26 cellular contexts compared by ENCODE assay signal in the genomic region with DNA sequence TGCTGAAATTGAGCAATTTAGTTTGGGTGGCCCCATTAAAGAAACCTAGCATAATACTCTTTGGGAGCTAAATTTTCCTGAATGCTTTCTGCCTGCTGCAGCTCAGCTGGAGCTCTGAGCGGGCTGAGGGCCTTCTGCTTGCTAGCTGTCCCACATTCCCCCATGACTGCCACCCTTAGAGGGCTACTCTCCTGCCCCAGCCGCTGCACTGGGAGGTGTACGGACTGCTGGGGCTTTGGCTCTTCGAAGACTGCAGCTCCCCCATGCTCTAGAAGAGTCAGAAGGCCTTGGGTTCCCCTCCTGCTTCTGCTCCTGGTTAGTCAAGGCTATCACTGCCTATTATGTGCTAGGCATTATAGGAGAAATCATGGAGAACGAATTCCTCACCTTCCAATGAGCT. TPM values are rescaled to one million over a fixed set of nuclear protein-coding genes. Genes with fewer than 3 reads are reported as not detected.
A peak's percentile ranks its signal among the peaks of the same experiment; 100 is the strongest.
DNase-seq lines count a peak whose midpoint lies in the region; ATAC-seq and TF ChIP-seq lines count a peak whose summit lies in the region.
"Had no signal": no experiment of that assay in that cellular context is flagged by ENCODE, and none has a peak within 500 bp of the region (broad histone marks: within the 10 kb centered on the region; RNA-seq: fewer than 3 reads in every experiment).

No MANE protein-coding gene starts in this region.

- no peak for TF ChIP-seq POLR2A in sigmoid colon (IDR thresholded peaks at IDR 0.05)

- no peak overlapping the region for H3K9ac ChIP-seq in neuronal stem cell (ENCODE audit: low read depth, low read length, poor library complexity)
- H3K9ac ChIP-seq: BLaER1 treated with 17β-estradiol and CSF1 and Interleukin-3, amounts not matched to agents 10 nM and 100 nM had no signal

- H3K4me3 ChIP-seq in neuronal stem cell (ENCODE audit: low read length in 2 of 2) (no peak overlapping the region), sigmoid colon (no peak overlapping the region)
- H3K4me3 ChIP-seq: A549; BLaER1 treated with 17β-estradiol and CSF1 and Interleukin-3, amounts not matched to agents 10 nM and 100 nM; GM12878 had no signal

- H2BK120ac ChIP-seq in neuronal stem cell (ENCODE audit: low read depth, low read length), result no peak overlapping the region

- H3K9me3 ChIP-seq in neuronal stem cell (replicated peaks in 1 of 2; ENCODE audit: control insufficient read depth in 2 of 2, insufficient read depth in 1 of 2, low read depth in 1 of 2, low read length in 2 of 2), result peaks cover 0 to 1% of the 10 kb centered on the region in 2 donors
- H3K9me3 ChIP-seq in sigmoid colon, result no peaks in the 10 kb centered on the region
- H3K9me3 ChIP-seq: A549; BLaER1 treated with 17β-estradiol and CSF1 and Interleukin-3, amounts not matched to agents 10 nM and 100 nM had no signal

- no peaks in the 10 kb centered on the region for H3K79me1 ChIP-seq in neuronal stem cell (ENCODE audit: low read depth, low read length)

- no peaks in the 10 kb centered on the region for H3K9me3 Mint-ChIP-seq in activated CD8-positive, alpha-beta memory T cell treated with anti-CD3 and anti-CD28 coated beads, Interleukin-2, amount 10 ng/mL, durations not matched to agents 7 days and 5 days (ENCODE audit: low read depth)
- peaks cover 0 to 2% (median 0%) of the 10 kb centered on the region in 7 donors for H3K9me3 Mint-ChIP-seq in CD14-positive monocyte
- H3K9me3 Mint-ChIP-seq: CD4-positive, alpha-beta memory T cell; CD8-positive, alpha-beta memory T cell had no signal

- no peak for ATAC-seq in activated CD8-positive, alpha-beta memory T cell treated with anti-CD3 and anti-CD28 coated beads, Interleukin-2, amount 10 ng/mL, durations not matched to agents 7 days and 5 days
- ATAC-seq in HG02970 (IDR thresholded peaks at IDR 0.05; ENCODE audit: low FRiP score, unreplicated experiment), result no peak
- no peak for ATAC-seq in stimulated activated naive CD8-positive, alpha-beta T cell treated with anti-CD3 and anti-CD28 coated beads, Interleukin-15, Interleukin-2, amounts not matched to agents 100 U/mL and 50 U/mL, for 24 hours
- ATAC-seq: A549, GM12878 had no signal

- H3K23ac ChIP-seq in neuronal stem cell (ENCODE audit: low read depth, low read length, poor library complexity), result no peak overlapping the region

- peaks cover 0 to 1% of the 10 kb centered on the region in 2 donors for H3K36me3 ChIP-seq in neuronal stem cell (replicated peaks in 1 of 2; ENCODE audit: control insufficient read depth in 2 of 2, insufficient read depth in 2 of 2, low read length in 2 of 2)
- peaks cover 0 to 55% (median 15%) of the 10 kb centered on the region in 4 donors for H3K36me3 ChIP-seq in sigmoid colon

- no peak overlapping the region for H2AFZ ChIP-seq in neuronal stem cell (ENCODE audit: low read length)

- H3K27me3 ChIP-seq in neuronal stem cell (ENCODE audit: control insufficient read depth in 3 of 3, insufficient read depth in 3 of 3, low read depth in 1 of 3, low read length in 3 of 3), result peaks cover 0 to 1% (median 0%) of the 10 kb centered on the region in 3 experiments
- H3K27me3 ChIP-seq in sigmoid colon, result no peaks in the 10 kb centered on the region
- H3K27me3 ChIP-seq: BLaER1 treated with 17β-estradiol and CSF1 and Interleukin-3, amounts not matched to agents 10 nM and 100 nM had no signal

- no peak overlapping the region for H2AK5ac ChIP-seq in neuronal stem cell (ENCODE audit: low read depth, low read length)

- peaks cover 0 to 2% of the 10 kb centered on the region in 2 donors for H3K4me1 ChIP-seq in neuronal stem cell (ENCODE audit: control insufficient read depth in 2 of 2, insufficient read depth in 1 of 2, low read depth in 1 of 2, low read length in 2 of 2)
- H3K4me1 ChIP-seq in sigmoid colon, result peaks cover 0 to 56% (median 32%) of the 10 kb centered on the region in 4 donors

- H3K4me3 Mint-ChIP-seq in activated CD8-positive, alpha-beta memory T cell treated with anti-CD3 and anti-CD28 coated beads, Interleukin-2, amount 10 ng/mL, durations not matched to agents 7 days and 5 days, result no peak overlapping the region
- no peak overlapping the region for H3K4me3 Mint-ChIP-seq in CD14-positive monocyte
- H3K4me3 Mint-ChIP-seq: B cell; CD4-positive, alpha-beta memory T cell; CD4-positive, CD25-positive, alpha-beta regulatory T cell; CD8-positive, alpha-beta memory T cell had no signal

- no peak overlapping the region for H2BK12ac ChIP-seq in neuronal stem cell (ENCODE audit: low read length)

- no peak overlapping the region for H2BK15ac ChIP-seq in neuronal stem cell (ENCODE audit: low read length)

- H3K4ac ChIP-seq in neuronal stem cell (ENCODE audit: low read length), result no peak overlapping the region

- WGBS in neuronal stem cell (ENCODE audit: extremely low coverage in 2 of 2, insufficient read length in 2 of 2, insufficient replicate concordance in 1 of 2), 2 donors, result no CpG with 5 or more reads among the region's 5 CpGs
- WGBS in sigmoid colon, 2 donors, result 94 to 97% methylated on average over 5 of the region's 5 CpGs

- H3K4me2 ChIP-seq in neuronal stem cell (ENCODE audit: insufficient read depth, low read length, poor library complexity, severe bottlenecking), result no peak overlapping the region
- H3K4me2 ChIP-seq: A549; BLaER1 treated with 17β-estradiol and CSF1 and Interleukin-3, amounts not matched to agents 10 nM and 100 nM had no signal

- no peak overlapping the region for H3K27ac Mint-ChIP-seq in activated CD8-positive, alpha-beta memory T cell treated with anti-CD3 and anti-CD28 coated beads, Interleukin-2, amount 10 ng/mL, durations not matched to agents 7 days and 5 days
- H3K27ac Mint-ChIP-seq in CD14-positive monocyte, result peak overlapping the region in 5 of 7 donors; percentile 29 to 58 (median 50)
- H3K27ac Mint-ChIP-seq: B cell had no signal

- H3K36me3 Mint-ChIP-seq in activated CD8-positive, alpha-beta memory T cell treated with anti-CD3 and anti-CD28 coated beads, Interleukin-2, amount 10 ng/mL, durations not matched to agents 7 days and 5 days, result peaks cover 10% of the 10 kb centered on the region
- peaks cover 63 to 75% of the 10 kb centered on the region in 2 donors for H3K36me3 Mint-ChIP-seq in CD14-positive monocyte

- no peaks in the 10 kb centered on the region for H3K27me3 Mint-ChIP-seq in activated CD8-positive, alpha-beta memory T cell treated with anti-CD3 and anti-CD28 coated beads, Interleukin-2, amount 10 ng/mL, durations not matched to agents 7 days and 5 days
- H3K27me3 Mint-ChIP-seq in CD14-positive monocyte (ENCODE audit: low read depth in 3 of 3), result peaks cover 0 to 2% (median 0%) of the 10 kb centered on the region in 3 donors
- H3K27me3 Mint-ChIP-seq: B cell; CD4-positive, alpha-beta memory T cell; CD4-positive, CD25-positive, alpha-beta regulatory T cell; CD8-positive, alpha-beta memory T cell had no signal

- H4K91ac ChIP-seq in neuronal stem cell (ENCODE audit: low read depth, low read length, poor library complexity), result no peak overlapping the region

- peak; percentile 26 for DNase-seq in activated CD8-positive, alpha-beta memory T cell treated with anti-CD3 and anti-CD28 coated beads for 24 hours
- no peak for DNase-seq in activated CD8-positive, alpha-beta memory T cell treated with anti-CD3 and anti-CD28 coated beads, Interleukin-2, amount 10 ng/mL, durations not matched to agents 7 days and 5 days
- DNase-seq in CD14-positive monocyte (ENCODE audit: low spot score), result no peak
- no peak for DNase-seq in neuronal stem cell (ENCODE audit: low spot score)
- peak; percentile 10 for DNase-seq in sigmoid colon
- DNase-seq in cardiac septum (ENCODE audit: low spot score), result no peak
- DNase-seq in stimulated activated naive CD8-positive, alpha-beta T cell treated with anti-CD3 and anti-CD28 coated beads, Interleukin-15, Interleukin-2, amounts not matched to agents 100 U/mL and 50 U/mL, for 24 hours, result no peak
- DNase-seq: AML-193; CD4-positive, alpha-beta memory T cell; CD4-positive, CD25-positive, alpha-beta regulatory T cell; CD8-positive, alpha-beta memory T cell; COR-L47; DMS 273 treated with DMSO at 0.1 percent for 48 hours; DMS153; DMS53; DMS79; DND-41; EL; GDM1 had no signal

- CTCF ChIA-PET in activated CD8-positive, alpha-beta memory T cell treated with anti-CD3 and anti-CD28 coated beads, Interleukin-2, amount 10 ng/mL, durations not matched to agents 7 days and 5 days (lab: Charles Lee), result interaction anchor here (1.1 kb wide), 1 partner anchor 208 kb away, joined by 5 read pairs; a partner anchor contains a TSS

- peaks cover 7% of the 10 kb centered on the region for H3K4me1 Mint-ChIP-seq in activated CD8-positive, alpha-beta memory T cell treated with anti-CD3 and anti-CD28 coated beads, Interleukin-2, amount 10 ng/mL, durations not matched to agents 7 days and 5 days
- peaks cover 31% of the 10 kb centered on the region for H3K4me1 Mint-ChIP-seq in CD14-positive monocyte
- H3K4me1 Mint-ChIP-seq: B cell had no signal

- H3K14ac ChIP-seq in neuronal stem cell (ENCODE audit: low read length), result no peak overlapping the region

- intact Hi-C loops in CD14-positive monocyte (cut with micrococcal nuclease) (loop anchor here (10.0 kb wide), 2 partner anchors 45 to 65 kb away; a partner anchor contains a TSS), sigmoid colon (cut with DNase I) (no loop called here), cardiac septum (cut with DNase I) (no loop called here)

- TF ChIP-seq CTCF in CD14-positive monocyte (IDR thresholded peaks at IDR 0.05) (no peak), sigmoid colon (IDR thresholded peaks at IDR 0.05) (no peak)

- H4K8ac ChIP-seq in neuronal stem cell (ENCODE audit: low read depth, low read length), result peak overlapping the region; percentile 43

- H2BK5ac ChIP-seq in neuronal stem cell (ENCODE audit: low read length), result no peak overlapping the region

- TF ChIP-seq EP300 in sigmoid colon (IDR thresholded peaks at IDR 0.05), result no peak

- peak overlapping the region; percentile 67 for H3K18ac ChIP-seq in neuronal stem cell (ENCODE audit: low read length)

- H3K27ac ChIP-seq in neuronal stem cell (replicated peaks; ENCODE audit: low read length), result no peak overlapping the region
- H3K27ac ChIP-seq in sigmoid colon, result no peak overlapping the region
- H3K27ac ChIP-seq: 22Rv1; A549; BLaER1 treated with 17β-estradiol and CSF1 and Interleukin-3, amounts not matched to agents 10 nM and 100 nM; C4-2B had no signal

RNA-seq across cellular contexts. Expression of a gene that starts 31.5 kb away (rescaled TPM):
- 10 to 100 TPM; 37.2 to 46.9 TPM for total RNA-seq in activated CD8-positive, alpha-beta memory T cell treated with anti-CD3 and anti-CD28 coated beads, Interleukin-2, amount 10 ng/mL, durations not matched to agents 7 days and 5 days
- polyA plus RNA-seq in CD14-positive monocyte (100 to 1,000 TPM; 199 to 238 TPM), sigmoid colon (10 to 100 TPM; 22.9 to 35.4 (median 27.9) TPM)
- 33.7 TPM for polyA plus RNA-seq in neuronal stem cell (2013, experiment 1 of 2)
- 34.5 TPM for polyA plus RNA-seq in neuronal stem cell (2013, experiment 2 of 2)
- total RNA-seq in sigmoid colon (100 to 1,000 TPM in 2 of 4 donors, 10 to 100 TPM in 2; 60.4 to 105 (median 94.0) TPM), cardiac septum (48.6 TPM)

Comparison
In these comparisons a context has a peak if more than half of its experiments do, and no peak if none do; other contexts are left out.
1. DNase-seq: peak in activated CD8-positive, alpha-beta memory T cell treated with anti-CD3 and anti-CD28 coated beads for 24 hours (single experiment) and sigmoid colon (single experiment); none in activated CD8-positive, alpha-beta memory T cell treated with anti-CD3 and anti-CD28 coated beads, Interleukin-2, amount 10 ng/mL, durations not matched to agents 7 days and 5 days (single experiment), CD14-positive monocyte (single experiment), neuronal stem cell (single experiment), cardiac septum (single experiment) and stimulated activated naive CD8-positive, alpha-beta T cell treated with anti-CD3 and anti-CD28 coated beads, Interleukin-15, Interleukin-2, amounts not matched to agents 100 U/mL and 50 U/mL, for 24 hours (single experiment).
2. intact Hi-C loops: an anchor here in CD14-positive monocyte (10.0 kb wide); none called in sigmoid colon and cardiac septum.